In genomic region chr9:33185858-33186257, GRCh38 we compare ENCODE assay signal across 1 cellular context.
TF ChIP-seq lines count a peak whose summit lies in the region.

No MANE protein-coding gene starts in this region.

TF ChIP-seq in WTC11, 78 proteins besides CTCF, POLR2A, EP300 and RAD21 (continued from another document):
- TF ChIP-seq ZSCAN18 (CRISPR knock-in tag; IDR thresholded peaks at IDR 0.05) (no peak), ZNF671 (CRISPR knock-in tag; IDR thresholded peaks at IDR 0.05) (no peak), ZNF138 (CRISPR knock-in tag; conservative IDR thresholded peaks at IDR 0.05) (no peak), ZNF121 (CRISPR knock-in tag; IDR thresholded peaks at IDR 0.05) (no peak), AFF4 (CRISPR knock-in tag; IDR thresholded peaks at IDR 0.05; ENCODE audit: borderline replicate concordance) (no peak), ZNF219 (CRISPR knock-in tag; IDR thresholded peaks at IDR 0.05; ENCODE audit: borderline replicate concordance) (no peak), CBFB (CRISPR knock-in tag; IDR thresholded peaks at IDR 0.05; ENCODE audit: low read depth) (no peak), SP1 (CRISPR knock-in tag; conservative IDR thresholded peaks at IDR 0.05) (no peak), HMGA2 (CRISPR knock-in tag; IDR thresholded peaks at IDR 0.05) (no peak), ZNF416 (CRISPR knock-in tag; IDR thresholded peaks at IDR 0.05) (no peak), TP53 (CRISPR knock-in tag; IDR thresholded peaks at IDR 0.05) (no peak)
- TF ChIP-seq, protein P1, sequence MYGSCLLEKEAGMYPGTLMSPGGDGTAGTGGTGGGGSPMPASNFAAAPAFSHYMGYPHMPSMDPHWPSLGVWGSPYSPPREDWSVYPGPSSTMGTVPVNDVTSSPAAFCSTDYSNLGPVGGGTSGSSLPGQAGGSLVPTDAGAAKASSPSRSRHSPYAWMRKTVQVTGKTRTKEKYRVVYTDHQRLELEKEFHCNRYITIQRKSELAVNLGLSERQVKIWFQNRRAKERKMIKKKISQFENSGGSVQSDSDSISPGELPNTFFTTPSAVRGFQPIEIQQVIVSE (CRISPR knock-in tag; IDR thresholded peaks at IDR 0.05; ENCODE audit: borderline replicate concordance) = no peak
